15 cellular contexts compared by ENCODE assay signal in the genomic region with DNA sequence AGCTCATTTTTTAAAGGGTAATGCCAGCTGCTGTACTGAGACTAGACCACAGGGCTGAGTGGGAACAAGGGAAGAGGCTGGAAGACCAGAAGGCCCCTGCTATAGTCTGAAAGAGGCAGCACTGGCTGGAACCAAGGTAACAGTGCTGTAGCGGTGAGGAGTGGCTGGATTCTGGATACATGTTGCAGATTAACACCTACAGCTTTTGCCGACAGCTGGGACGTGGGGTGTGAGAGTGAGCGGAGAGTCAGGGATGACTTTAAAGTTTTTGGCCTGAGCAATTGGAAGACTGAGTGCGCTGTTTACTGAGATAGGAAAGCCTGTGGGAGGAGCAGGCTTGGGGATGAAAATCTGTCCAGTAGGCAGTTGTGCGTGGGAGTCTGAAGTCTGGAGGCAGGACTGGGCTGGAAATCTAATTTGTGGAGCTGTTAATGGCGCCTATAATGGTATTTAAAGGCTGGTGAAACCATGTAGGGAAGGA. TPM values are rescaled to one million over a fixed set of nuclear protein-coding genes. Genes with fewer than 3 reads are reported as not detected.
DNase-seq lines count a peak whose midpoint lies in the region; ATAC-seq and TF ChIP-seq lines count a peak whose summit lies in the region.
"Had no signal": no experiment of that assay in that cellular context is flagged by ENCODE, and none has a peak within 500 bp of the region (broad histone marks: within the 10 kb centered on the region; RNA-seq: fewer than 3 reads in every experiment).

No MANE protein-coding gene starts in this region.

- peak overlapping the region; percentile 32 for H2AK5ac ChIP-seq in neuronal stem cell (ENCODE audit: low read depth, low read length)

- H3K4me2 ChIP-seq in neuronal stem cell (ENCODE audit: insufficient read depth, low read length, poor library complexity, severe bottlenecking), result no peak overlapping the region

- H3K4ac ChIP-seq in neuronal stem cell (ENCODE audit: low read length), result peak overlapping the region; percentile 71

- H3K4me1 ChIP-seq in neuronal stem cell (ENCODE audit: control insufficient read depth in 2 of 2, insufficient read depth in 1 of 2, low read depth in 1 of 2, low read length in 2 of 2) (peaks cover 3% of the 10 kb centered on the region in 2 donors), vagina (peaks cover 19% of the 10 kb centered on the region)

- no peak overlapping the region for H4K91ac ChIP-seq in neuronal stem cell (ENCODE audit: low read depth, low read length, poor library complexity)

- H2BK12ac ChIP-seq in neuronal stem cell (ENCODE audit: low read length), result peak overlapping the region; percentile 64

- no CpG with 5 or more reads among the region's 7 CpGs for WGBS in neuronal stem cell (ENCODE audit: extremely low coverage in 2 of 2, insufficient read length in 2 of 2, insufficient replicate concordance in 1 of 2), 2 donors

- H3K9ac ChIP-seq in neuronal stem cell (ENCODE audit: low read depth, low read length, poor library complexity), result no peak overlapping the region

- H2AFZ ChIP-seq in neuronal stem cell (ENCODE audit: low read length), result peak overlapping the region; percentile 39

- peak overlapping the region; percentile 86 for H3K27ac ChIP-seq in neuronal stem cell (replicated peaks; ENCODE audit: low read length)
- peak overlapping the region; percentile 35 for H3K27ac ChIP-seq in vagina

- H3K23ac ChIP-seq in neuronal stem cell (ENCODE audit: low read depth, low read length, poor library complexity), result no peak overlapping the region

- ATAC-seq in left ventricle myocardium superior (no peak), HG02759 (IDR thresholded peaks at IDR 0.05; ENCODE audit: unreplicated experiment) (no peak)

- H3K9me3 ChIP-seq in neuronal stem cell (replicated peaks in 1 of 2; ENCODE audit: control insufficient read depth in 2 of 2, insufficient read depth in 1 of 2, low read depth in 1 of 2, low read length in 2 of 2) (no peaks in the 10 kb centered on the region), vagina (no peaks in the 10 kb centered on the region)

- TF ChIP-seq POLR2A in vagina (IDR thresholded peaks at IDR 0.05), result no peak

- H3K4me3 ChIP-seq in fibroblast of villous mesenchyme (ENCODE audit: low read depth, low read length) (no peak overlapping the region), neuronal stem cell (ENCODE audit: low read length in 2 of 2) (no peak overlapping the region), vagina (no peak overlapping the region), foreskin fibroblast (ENCODE audit: low read depth in 1 of 2, low read length in 2 of 2) (no peak overlapping the region)

- DNase-seq in cardiac septum (ENCODE audit: low spot score), result peak; percentile 19
- DNase-seq in left ventricle myocardium superior, result no peak
- DNase-seq in fibroblast of villous mesenchyme (ENCODE audit: low read depth), result peak; percentile 37
- DNase-seq in neuronal stem cell (ENCODE audit: low spot score), result no peak
- no peak for DNase-seq in vagina (ENCODE audit: extremely low spot score in 2 of 2)
- DNase-seq in DMS53 treated with DMSO at 0.1 percent for 48 hours (lab: John Stamatoyannopoulos, UW; ENCODE audit: unreplicated experiment), result no peak
- no peak for DNase-seq in foreskin fibroblast
- DNase-seq: ACHN; activated CD4-positive, alpha-beta memory T cell treated with anti-CD3 and anti-CD28 coated beads for 36 hours; activated gamma-delta T cell; GOT3; immature natural killer cell; NCI-H1092 had no signal

- H2BK5ac ChIP-seq in neuronal stem cell (ENCODE audit: low read length), result no peak overlapping the region

- peaks cover 3 to 16% of the 10 kb centered on the region in 2 donors for H3K36me3 ChIP-seq in neuronal stem cell (replicated peaks in 1 of 2; ENCODE audit: control insufficient read depth in 2 of 2, insufficient read depth in 2 of 2, low read length in 2 of 2)
- H3K36me3 ChIP-seq in vagina, result peaks cover 0 to 7% of the 10 kb centered on the region in 2 donors

- H2BK120ac ChIP-seq in neuronal stem cell (ENCODE audit: low read depth, low read length), result no peak overlapping the region

- H4K8ac ChIP-seq in neuronal stem cell (ENCODE audit: low read depth, low read length), result no peak overlapping the region

- no peak overlapping the region for H3K14ac ChIP-seq in neuronal stem cell (ENCODE audit: low read length)

- no peaks in the 10 kb centered on the region for H3K27me3 ChIP-seq in neuronal stem cell (ENCODE audit: control insufficient read depth in 3 of 3, insufficient read depth in 3 of 3, low read depth in 1 of 3, low read length in 3 of 3)
- H3K27me3 ChIP-seq in vagina, result no peaks in the 10 kb centered on the region

- TF ChIP-seq CTCF in fibroblast of villous mesenchyme (IDR thresholded peaks at IDR 0.05; ENCODE audit: insufficient read depth, low read depth, low read length), result no peak
- no peak for TF ChIP-seq CTCF in vagina (IDR thresholded peaks at IDR 0.05)
- TF ChIP-seq CTCF in foreskin fibroblast (IDR thresholded peaks at IDR 0.05; ENCODE audit: low read depth, low read length), result no peak

- H3K79me1 ChIP-seq in neuronal stem cell (ENCODE audit: low read depth, low read length), result no peaks in the 10 kb centered on the region

- intact Hi-C loops in cardiac septum (cut with DNase I), result loop anchor here (1.0 to 5.0 kb wide), 2 partner anchors 39 to 91 kb away; no protein-coding TSS in a partner anchor
- intact Hi-C loops in left ventricle myocardium superior (cut with micrococcal nuclease), result no loop called here
- intact Hi-C loops in vagina (cut with DNase I), result loop anchor here (5.0 kb wide), 2 partner anchors 41 to 91 kb away; no protein-coding TSS in a partner anchor

- H2BK15ac ChIP-seq in neuronal stem cell (ENCODE audit: low read length), result peak overlapping the region; percentile 75

- H3K18ac ChIP-seq in neuronal stem cell (ENCODE audit: low read length), result peak overlapping the region; percentile 51

RNA-seq across cellular contexts. Expression of gene AQP7, which starts 26.5 kb away (rescaled TPM):
- total RNA-seq in cardiac septum (80.4 TPM), left ventricle myocardium superior (173 TPM), fibroblast of villous mesenchyme (not detected in 2 replicates), vagina (6.4 TPM)
- polyA plus RNA-seq in neuronal stem cell (2013, experiment 1 of 2), result not detected
- not detected for polyA plus RNA-seq in neuronal stem cell (2013, experiment 2 of 2)
- total RNA-seq: NCI-H460 had no signal
- polyA plus RNA-seq: immature natural killer cell had no signal

Comparison
In these comparisons a context has a peak if more than half of its experiments do, and no peak if none do; other contexts are left out.
1. DNase-seq: peak in cardiac septum (single experiment) and fibroblast of villous mesenchyme (single experiment); none in left ventricle myocardium superior (single experiment), neuronal stem cell (single experiment), vagina (0 of 2), DMS53 treated with DMSO at 0.1 percent for 48 hours (single experiment) and foreskin fibroblast (0 of 2).
2. RNA of gene AQP7, which starts 26.5 kb away (total RNA-seq): 173 TPM in left ventricle myocardium superior (single experiment) and 80.4 TPM in cardiac septum (single experiment); 6.4 TPM in vagina (single experiment) and not detected in fibroblast of villous mesenchyme; every median in the first group is over 10 times any median in the second.